Comparison of ENCODE assay signal across 12 cellular contexts in the genomic region with DNA sequence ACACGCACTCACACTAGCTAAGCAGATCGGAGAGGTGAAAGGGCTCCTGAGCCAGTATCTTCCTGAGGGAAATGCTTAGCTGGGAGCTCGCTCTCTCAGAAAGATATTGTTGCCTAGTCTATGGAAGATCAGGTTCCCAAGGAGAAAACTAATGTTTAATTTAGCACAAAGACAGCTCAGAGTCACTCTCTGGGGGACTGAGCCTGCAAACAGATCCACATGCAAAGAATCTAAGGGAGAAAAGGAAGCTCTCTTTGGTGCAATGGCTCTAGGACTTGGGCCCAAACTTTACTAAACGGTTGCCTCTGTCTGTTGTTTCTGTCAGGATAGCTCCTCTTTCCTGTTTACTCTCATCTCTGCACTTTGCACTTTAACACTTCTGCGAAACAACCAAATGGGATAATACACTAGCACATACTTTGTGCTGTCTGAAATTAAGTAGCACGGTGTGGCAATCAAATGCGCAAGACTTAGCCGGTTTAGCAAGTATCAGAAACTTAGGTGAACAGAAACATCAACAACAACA. TPM values are rescaled to one million over a fixed set of nuclear protein-coding genes. Genes with fewer than 3 reads are reported as not detected.
DNase-seq lines count a peak whose midpoint lies in the region; ATAC-seq lines count a peak whose summit lies in the region.
"Had no signal": no experiment of that assay in that cellular context is flagged by ENCODE, and none has a peak within 500 bp of the region (broad histone marks: within the 10 kb centered on the region; RNA-seq: fewer than 3 reads in every experiment).

No MANE protein-coding gene starts in this region.

- peaks cover 12% of the 10 kb centered on the region for H3K36me3 ChIP-seq in CD4-positive, CD25-positive, alpha-beta regulatory T cell (ENCODE audit: control insufficient read depth, insufficient read depth, low read length)
- H3K36me3 ChIP-seq in neuronal stem cell (replicated peaks in 1 of 2; ENCODE audit: control insufficient read depth in 2 of 2, insufficient read depth in 2 of 2, low read length in 2 of 2): peaks cover 0 to 15% of the 10 kb centered on the region in 2 donors

- no peak overlapping the region for H2BK15ac ChIP-seq in neuronal stem cell (ENCODE audit: low read length)

- H3K4me3 Mint-ChIP-seq in CD4-positive, CD25-positive, alpha-beta regulatory T cell: peak overlapping the region in 3 of 4 donors; percentile 1 to 17 (median 12)

- peaks cover 24 to 87% (median 70%) of the 10 kb centered on the region in 4 donors for H3K4me1 Mint-ChIP-seq in CD4-positive, CD25-positive, alpha-beta regulatory T cell

- H3K27me3 ChIP-seq in CD4-positive, CD25-positive, alpha-beta regulatory T cell (ENCODE audit: control insufficient read depth, insufficient read depth, low read length): no peaks in the 10 kb centered on the region
- H3K27me3 ChIP-seq in neuronal stem cell (ENCODE audit: control insufficient read depth in 3 of 3, insufficient read depth in 3 of 3, low read depth in 1 of 3, low read length in 3 of 3): no peaks in the 10 kb centered on the region
- H3K27me3 ChIP-seq: SJSA1 had no signal

- H4K8ac ChIP-seq in neuronal stem cell (ENCODE audit: low read depth, low read length): no peak overlapping the region

- H3K4me3 ChIP-seq in CD4-positive, CD25-positive, alpha-beta regulatory T cell (ENCODE audit: low read depth, low read length): no peak overlapping the region
- H3K4me3 ChIP-seq in neuronal stem cell (ENCODE audit: low read length in 2 of 2): no peak overlapping the region
- H3K4me3 ChIP-seq: SJSA1 had no signal

- H3K23ac ChIP-seq in neuronal stem cell (ENCODE audit: low read depth, low read length, poor library complexity): no peak overlapping the region

- H3K36me3 Mint-ChIP-seq in CD4-positive, CD25-positive, alpha-beta regulatory T cell: peaks cover 29% of the 10 kb centered on the region

- H3K9ac ChIP-seq in neuronal stem cell (ENCODE audit: low read depth, low read length, poor library complexity): no peak overlapping the region

- H3K9me3 ChIP-seq in CD4-positive, CD25-positive, alpha-beta regulatory T cell (ENCODE audit: control insufficient read depth in 2 of 2, low read length in 2 of 2): no peaks in the 10 kb centered on the region
- H3K9me3 ChIP-seq in neuronal stem cell (replicated peaks in 1 of 2; ENCODE audit: control insufficient read depth in 2 of 2, insufficient read depth in 1 of 2, low read depth in 1 of 2, low read length in 2 of 2): peaks cover 0 to 4% of the 10 kb centered on the region in 2 donors
- H3K9me3 ChIP-seq: SJSA1 had no signal

- H4K91ac ChIP-seq in neuronal stem cell (ENCODE audit: low read depth, low read length, poor library complexity): no peak overlapping the region

- H2BK5ac ChIP-seq in neuronal stem cell (ENCODE audit: low read length): no peak overlapping the region

- H3K27me3 Mint-ChIP-seq in CD4-positive, CD25-positive, alpha-beta regulatory T cell: no peaks in the 10 kb centered on the region

- H3K4me2 ChIP-seq in neuronal stem cell (ENCODE audit: insufficient read depth, low read length, poor library complexity, severe bottlenecking): no peak overlapping the region

- peak overlapping the region; percentile 39 for H2AFZ ChIP-seq in neuronal stem cell (ENCODE audit: low read length)

- no peaks in the 10 kb centered on the region for H3K9me3 Mint-ChIP-seq in CD4-positive, CD25-positive, alpha-beta regulatory T cell

- H3K79me1 ChIP-seq in neuronal stem cell (ENCODE audit: low read depth, low read length): no peaks in the 10 kb centered on the region

- no peak for ATAC-seq in CD4-positive, CD25-positive, alpha-beta regulatory T cell (ENCODE audit: low read depth in 2 of 2)
- ATAC-seq in HG02970 (IDR thresholded peaks at IDR 0.05; ENCODE audit: low FRiP score, unreplicated experiment): no peak
- no peak for ATAC-seq in HG03139 (IDR thresholded peaks at IDR 0.05; ENCODE audit: unreplicated experiment)

- no peak overlapping the region for H3K14ac ChIP-seq in neuronal stem cell (ENCODE audit: low read length)

- no peak for DNase-seq in CD4-positive, CD25-positive, alpha-beta regulatory T cell
- DNase-seq in NCI-H69 (lab: John Stamatoyannopoulos, UW) (peak; percentile 63), fibroblast of peridontal ligament (ENCODE audit: extremely low read depth) (peak; percentile 59), neuronal stem cell (ENCODE audit: low spot score) (no peak), glomerular visceral epithelial cell (ENCODE audit: extremely low spot score) (no peak)
- DNase-seq in activated CD4-positive, CD25-positive, alpha-beta regulatory T cell (lab: John Stamatoyannopoulos, UW): no peak
- DNase-seq: activated CD8-positive, alpha-beta memory T cell treated with anti-CD3 and anti-CD28 coated beads, Interleukin-2, amount 50 U/mL, for 48 hours; GOT3; NCI-H187 had no signal

- no CpG with 5 or more reads among the region's 8 CpGs for WGBS in neuronal stem cell (ENCODE audit: extremely low coverage in 2 of 2, insufficient read length in 2 of 2, insufficient replicate concordance in 1 of 2), 2 donors

- H3K27ac Mint-ChIP-seq in CD4-positive, CD25-positive, alpha-beta regulatory T cell: peak overlapping the region; percentile 15 to 84 (median 27)

- no peak overlapping the region for H3K27ac ChIP-seq in CD4-positive, CD25-positive, alpha-beta regulatory T cell (ENCODE audit: insufficient read depth, low read length, poor library complexity, severe bottlenecking)
- peak overlapping the region; percentile 3 for H3K27ac ChIP-seq in neuronal stem cell (replicated peaks; ENCODE audit: low read length)
- H3K27ac ChIP-seq: SJSA1 had no signal

- no peak overlapping the region for H2AK5ac ChIP-seq in neuronal stem cell (ENCODE audit: low read depth, low read length)

- no peak overlapping the region for H2BK120ac ChIP-seq in neuronal stem cell (ENCODE audit: low read depth, low read length)

- no peak overlapping the region for H2BK12ac ChIP-seq in neuronal stem cell (ENCODE audit: low read length)

- no peak overlapping the region for H3K4ac ChIP-seq in neuronal stem cell (ENCODE audit: low read length)

- H3K18ac ChIP-seq in neuronal stem cell (ENCODE audit: low read length): no peak overlapping the region

- H3K4me1 ChIP-seq in CD4-positive, CD25-positive, alpha-beta regulatory T cell (ENCODE audit: control insufficient read depth, insufficient read depth, low read length, poor library complexity, severe bottlenecking): peaks cover 27% of the 10 kb centered on the region
- peaks cover 3 to 21% of the 10 kb centered on the region in 2 donors for H3K4me1 ChIP-seq in neuronal stem cell (ENCODE audit: control insufficient read depth in 2 of 2, insufficient read depth in 1 of 2, low read depth in 1 of 2, low read length in 2 of 2)

RNA-seq across cellular contexts. Expression of gene MAML2, which starts 10.7 kb away (rescaled TPM):
- 35.6 TPM for total RNA-seq in CD4-positive, CD25-positive, alpha-beta regulatory T cell
- polyA plus RNA-seq in CD4-positive, CD25-positive, alpha-beta regulatory T cell: 1 to 10 TPM; 4.1 to 9.3 (median 7.8) TPM
- 2.0 TPM for polyA plus RNA-seq in neuronal stem cell (2013, experiment 1 of 2)
- polyA plus RNA-seq in neuronal stem cell (2013, experiment 2 of 2): 2.2 TPM

RNA-seq across cellular contexts. Expression of gene CCDC82, which starts 57.4 kb away (rescaled TPM):
- total RNA-seq in CD4-positive, CD25-positive, alpha-beta regulatory T cell: 37.3 TPM
- polyA plus RNA-seq in CD4-positive, CD25-positive, alpha-beta regulatory T cell: 10 to 100 TPM; 22.2 to 27.8 (median 24.8) TPM
- 30.6 TPM for polyA plus RNA-seq in neuronal stem cell (2013, experiment 1 of 2)
- polyA plus RNA-seq in neuronal stem cell (2013, experiment 2 of 2): 33.0 TPM

RNA-seq across cellular contexts. Expression of gene JRKL, which starts 57.5 kb away (rescaled TPM):
- 4.4 TPM for total RNA-seq in CD4-positive, CD25-positive, alpha-beta regulatory T cell
- polyA plus RNA-seq in CD4-positive, CD25-positive, alpha-beta regulatory T cell: 1 to 10 TPM; 2.1 to 5.3 (median 3.2) TPM
- 6.4 TPM for polyA plus RNA-seq in neuronal stem cell (2013, experiment 1 of 2)
- polyA plus RNA-seq in neuronal stem cell (2013, experiment 2 of 2): 6.1 TPM

Comparison
In these comparisons a context has a peak if more than half of its experiments do, and no peak if none do; other contexts are left out.
1. DNase-seq: peak in NCI-H69 (single experiment) and fibroblast of peridontal ligament (single experiment); none in CD4-positive, CD25-positive, alpha-beta regulatory T cell (0 of 3), neuronal stem cell (single experiment), activated CD4-positive, CD25-positive, alpha-beta regulatory T cell (0 of 4) and glomerular visceral epithelial cell (single experiment).